In genomic region chr17:48565024-48565558, GRCh38 we compare ENCODE assay signal across 1 cellular context.
TF ChIP-seq lines count a peak whose summit lies in the region.

No MANE protein-coding gene starts in this region.

TF ChIP-seq in GM23338, 12 proteins besides CTCF, POLR2A, EP300 and RAD21:
- TF ChIP-seq JUNB (IDR thresholded peaks at IDR 0.05; ENCODE audit: unreplicated experiment) (no peak), EZH2phosphoT487 (IDR thresholded peaks at IDR 0.05; ENCODE audit: unreplicated experiment) (no peak), REST (IDR thresholded peaks at IDR 0.05; ENCODE audit: unreplicated experiment) (no peak), ZNF331 (CRISPR knock-in tag; IDR thresholded peaks at IDR 0.05; ENCODE audit: low read depth) (no peak), ZNF114 (CRISPR knock-in tag; IDR thresholded peaks at IDR 0.05) (no peak), ETS1 (IDR thresholded peaks at IDR 0.05) (no peak), ZNF462 (CRISPR knock-in tag; IDR thresholded peaks at IDR 0.05) (no peak), EZH2 (IDR thresholded peaks at IDR 0.05; ENCODE audit: low read depth, unreplicated experiment) (no peak)
TF ChIP-seq in GM23338: peak in this region for 0.
